Comparison of ENCODE assay signal across 19 cellular contexts in the genomic region with DNA sequence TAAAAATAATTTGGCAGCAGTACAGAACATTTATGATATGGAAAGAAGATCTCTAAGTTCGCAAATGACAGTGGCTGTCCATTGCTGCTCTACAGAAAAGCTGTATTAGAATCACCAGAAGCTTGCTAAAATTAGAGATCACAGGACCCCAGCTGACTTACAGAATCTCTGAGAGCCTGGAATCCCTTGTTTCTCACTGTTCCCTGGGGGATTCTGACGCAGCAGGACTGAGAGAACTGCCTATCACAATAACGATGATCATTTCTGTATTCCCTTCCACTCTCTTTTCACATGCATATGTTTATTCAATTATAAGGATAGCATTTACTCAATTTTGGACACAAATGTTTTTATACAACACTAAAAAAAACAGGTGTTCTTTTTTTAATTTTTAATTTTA.
"Had no signal": no experiment of that assay in that cellular context is flagged by ENCODE, and none has a peak within 500 bp of the region (broad histone marks: within the 10 kb centered on the region; RNA-seq: fewer than 3 reads in every experiment).

No MANE protein-coding gene starts in this region.

- H3K9me3 ChIP-seq: gastrocnemius medialis, prostate gland, testis, tibial nerve, upper lobe of right lung, vagina had no signal

- H3K27ac ChIP-seq: gastrocnemius medialis, parathyroid adenoma, prostate gland, skin epidermis, testis, tibial nerve, upper lobe of right lung, vagina had no signal

- ATAC-seq: esophagus mucosa; gastrocnemius medialis; naive thymus-derived CD4-positive, alpha-beta T cell; sciatic nerve; stimulated activated naive B cell treated with anti-CD40 and anti-IgM and Interleukin-4, amounts not matched to agents 10 μg/mL and 1 μg/mL and 100 μg/mL, for 72 hours; stimulated activated naive CD8-positive, alpha-beta T cell treated with anti-CD3 and anti-CD28 coated beads, Interleukin-15, amount 100 ng/mL, for 72 hours; upper lobe of right lung had no signal

- H3K79me2 ChIP-seq: parathyroid adenoma had no signal

- H3K36me3 ChIP-seq: gastrocnemius medialis, prostate gland, tibial nerve, upper lobe of right lung, vagina had no signal

- H3K9ac ChIP-seq: parathyroid adenoma had no signal

- H3K4me1 ChIP-seq: gastrocnemius medialis, parathyroid adenoma, prostate gland, testis, tibial nerve, upper lobe of right lung, vagina had no signal

- DNase-seq: effector memory CD4-positive, alpha-beta T cell; gastrocnemius medialis; immature natural killer cell; mesendoderm; naive thymus-derived CD4-positive, alpha-beta T cell; nephron progenitor cell; stimulated activated CD4-positive, alpha-beta T cell treated with anti-CD3 and anti-CD28 coated beads, Interleukin-2, amount 100 ng/mL, for 24 hours; stimulated activated CD4-positive, alpha-beta T cell treated with anti-CD3 and anti-CD28 coated beads, Interleukin-4, amount 100 ng/mL, for 4 hours; stimulated activated naive B cell treated with anti-CD40 and anti-IgM and Interleukin-4, amounts not matched to agents 10 μg/mL and 1 μg/mL and 100 μg/mL, for 72 hours; stimulated activated naive CD8-positive, alpha-beta T cell treated with anti-CD3 and anti-CD28 coated beads, Interleukin-15, amount 100 ng/mL, for 72 hours; testis; upper lobe of right lung had no signal

- H3K27me3 ChIP-seq: gastrocnemius medialis, testis, tibial nerve, upper lobe of right lung, vagina had no signal

- H2AFZ ChIP-seq: parathyroid adenoma had no signal

- H3K4me3 ChIP-seq: gastrocnemius medialis, prostate gland, skin epidermis, testis, tibial nerve, upper lobe of right lung, vagina had no signal
